Comparison of ENCODE assay signal across 17 cellular contexts in the genomic region with DNA sequence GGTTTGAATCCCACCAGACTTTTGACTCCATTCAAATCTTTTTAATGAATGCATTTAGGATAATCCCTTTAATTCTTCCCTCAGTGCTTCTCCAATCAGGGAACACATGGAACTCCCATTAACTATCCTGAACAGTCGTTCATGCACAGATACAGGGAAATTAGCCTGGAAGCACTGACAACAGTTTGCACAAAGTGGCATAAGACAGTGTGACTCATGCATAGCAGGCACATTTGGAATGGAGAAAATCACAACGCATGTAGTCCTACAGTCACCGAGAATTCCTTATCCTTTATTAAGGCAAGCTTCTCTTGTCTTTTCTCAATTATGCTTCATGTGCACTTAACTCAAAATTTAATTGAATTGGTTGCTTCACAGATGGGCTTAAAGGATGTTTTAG.
"Had no signal": no experiment of that assay in that cellular context is flagged by ENCODE, and none has a peak within 500 bp of the region (broad histone marks: within the 10 kb centered on the region; RNA-seq: fewer than 3 reads in every experiment).

No MANE protein-coding gene starts in this region.

- H3K4me1 ChIP-seq: psoas muscle, transverse colon had no signal

- H3K36me3 Mint-ChIP-seq: natural killer cell treated with Interleukin-12 subunit alpha and Interleukin-12 subunit beta and Interleukin-15 and Interleukin-18, amount 100 ng/mL, for 72 hours; stimulated activated effector memory CD8-positive, alpha-beta T cell treated with anti-CD3 and anti-CD28 coated beads, Interleukin-12 subunit alpha, Interleukin-12 subunit beta, amount 100 ng/mL, for 72 hours had no signal

- H3K9me3 Mint-ChIP-seq: natural killer cell treated with Interleukin-12 subunit alpha and Interleukin-12 subunit beta and Interleukin-15 and Interleukin-18, amount 100 ng/mL, for 72 hours; stimulated activated effector memory CD8-positive, alpha-beta T cell treated with anti-CD3 and anti-CD28 coated beads, Interleukin-12 subunit alpha, Interleukin-12 subunit beta, amount 100 ng/mL, for 72 hours had no signal

- H3K27me3 Mint-ChIP-seq: natural killer cell treated with Interleukin-12 subunit alpha and Interleukin-12 subunit beta and Interleukin-15 and Interleukin-18, amount 100 ng/mL, for 72 hours had no signal

- H3K4me1 Mint-ChIP-seq: stimulated activated effector memory CD8-positive, alpha-beta T cell treated with anti-CD3 and anti-CD28 coated beads, Interleukin-12 subunit alpha, Interleukin-12 subunit beta, amount 100 ng/mL, for 72 hours had no signal

- H3K27ac ChIP-seq: neutrophil, psoas muscle, transverse colon had no signal

- H3K27ac Mint-ChIP-seq: natural killer cell treated with Interleukin-12 subunit alpha and Interleukin-12 subunit beta and Interleukin-15 and Interleukin-18, amount 100 ng/mL, for 72 hours; stimulated activated effector memory CD8-positive, alpha-beta T cell treated with anti-CD3 and anti-CD28 coated beads, Interleukin-12 subunit alpha, Interleukin-12 subunit beta, amount 100 ng/mL, for 72 hours had no signal

- H3K9me3 ChIP-seq: neutrophil, psoas muscle, transverse colon had no signal

- ATAC-seq: esophagus mucosa; left cardiac atrium; left ventricle myocardium superior; natural killer cell treated with Interleukin-12 subunit alpha and Interleukin-12 subunit beta and Interleukin-15 and Interleukin-18, amount 100 ng/mL, for 72 hours; psoas muscle; right cardiac atrium; stimulated activated effector memory CD8-positive, alpha-beta T cell treated with anti-CD3 and anti-CD28 coated beads, Interleukin-12 subunit alpha, Interleukin-12 subunit beta, amount 100 ng/mL, for 72 hours; stimulated activated naive CD8-positive, alpha-beta T cell treated with anti-CD3 and anti-CD28 coated beads, Interleukin-15, Interleukin-2, amounts not matched to agents 100 U/mL and 50 U/mL, for 24 hours had no signal

- DNase-seq: effector memory CD4-positive, alpha-beta T cell; kidney; left cardiac atrium; left ventricle myocardium superior; mesenchymal stem cell; midbrain; psoas muscle; right cardiac atrium; stimulated activated CD4-positive, alpha-beta T cell treated with anti-CD3 and anti-CD28 coated beads, Interleukin-4, amount 100 ng/mL, for 1 hour; stimulated activated CD8-positive, alpha-beta memory T cell treated with anti-CD3 and anti-CD28 coated beads, Interleukin-4, amount 100 ng/mL, for 48 hours; stimulated activated naive CD8-positive, alpha-beta T cell treated with anti-CD3 and anti-CD28 coated beads, Interleukin-15, Interleukin-2, amounts not matched to agents 100 U/mL and 50 U/mL, for 24 hours; transverse colon had no signal

- H3K4me3 Mint-ChIP-seq: natural killer cell treated with Interleukin-12 subunit alpha and Interleukin-12 subunit beta and Interleukin-15 and Interleukin-18, amount 100 ng/mL, for 72 hours; stimulated activated effector memory CD8-positive, alpha-beta T cell treated with anti-CD3 and anti-CD28 coated beads, Interleukin-12 subunit alpha, Interleukin-12 subunit beta, amount 100 ng/mL, for 72 hours had no signal

- H3K27me3 ChIP-seq: neutrophil, transverse colon had no signal

- H3K36me3 ChIP-seq: neutrophil, transverse colon had no signal

- H3K4me3 ChIP-seq: lung, psoas muscle, transverse colon had no signal
